ENCODE assay signal across 9 cellular contexts in genomic region chr14:103091041-103091882, GRCh38. TPM values are rescaled to one million over a fixed set of nuclear protein-coding genes. Genes with fewer than 3 reads are reported as not detected.
DNase-seq lines count a peak whose midpoint lies in the region; ATAC-seq and TF ChIP-seq lines count a peak whose summit lies in the region.
"Had no signal": no experiment of that assay in that cellular context is flagged by ENCODE, and none has a peak within 500 bp of the region (broad histone marks: within the 10 kb centered on the region; RNA-seq: fewer than 3 reads in every experiment).

No MANE protein-coding gene starts in this region.

- H3K9me2 ChIP-seq in OCI-LY1 (ENCODE audit: low read depth, low read length): no peaks in the 10 kb centered on the region

- H3K9me3 ChIP-seq in H9 (ENCODE audit: control insufficient read depth, low read depth, low read length) (no peaks in the 10 kb centered on the region), OCI-LY1 (ENCODE audit: low read length) (no peaks in the 10 kb centered on the region)

- no peak overlapping the region for H3K4ac ChIP-seq in H9 (ENCODE audit: low read depth, low read length)

- peak overlapping the region; percentile 12; the same call in 1 of the 2 replicates for H3K14ac ChIP-seq in H9 (ENCODE audit: insufficient read depth, low read length)

- H3K27ac ChIP-seq in H9 (ENCODE audit: insufficient read length, low read depth, low read length) (no peak overlapping the region), OCI-LY1 (ENCODE audit: low read depth, low read length, poor library complexity, severe bottlenecking) (no peak overlapping the region)

- H3K9me3 Mint-ChIP-seq in H9: no peaks in the 10 kb centered on the region
- H3K9me3 Mint-ChIP-seq in activated T-helper 2 cell treated with anti-CD3 and anti-CD28 coated beads, Interferon-gamma antibody, Interleukin-2, Interleukin-4, amounts not matched to agents 10 μg/mL and 5 μg/mL and 100 μg/mL, durations not matched to agents 14 hours and 24 hours and 36 hours: no peaks in the 10 kb centered on the region

- intact Hi-C loops in activated T-helper 2 cell treated with anti-CD3 and anti-CD28 coated beads, Interferon-gamma antibody, Interleukin-2, Interleukin-4, amounts not matched to agents 10 μg/mL and 5 μg/mL and 100 μg/mL, durations not matched to agents 14 hours and 24 hours and 36 hours (cut with micrococcal nuclease): loop anchor here (1.0 kb wide), 1 partner anchor 13 kb away; no protein-coding TSS in a partner anchor
- intact Hi-C loops in Right ventricle myocardium superior (cut with DNase I): no loop called here

- no peak overlapping the region for H4K5ac ChIP-seq in H9 (ENCODE audit: insufficient read length, low read depth, low read length)

- ATAC-seq in Right ventricle myocardium superior (ENCODE audit: poor library complexity): peak; percentile 79

- no CpG with 5 or more reads among the region's 69 CpGs for WGBS in H9 (ENCODE audit: extremely low coverage, insufficient read length, low lambda C conversion rate)

- peaks cover 9 to 25% of the 10 kb centered on the region in 2 experiments for H3K4me1 Mint-ChIP-seq in H9
- peaks cover 4% of the 10 kb centered on the region for H3K4me1 Mint-ChIP-seq in activated T-helper 2 cell treated with anti-CD3 and anti-CD28 coated beads, Interferon-gamma antibody, Interleukin-2, Interleukin-4, amounts not matched to agents 10 μg/mL and 5 μg/mL and 100 μg/mL, durations not matched to agents 14 hours and 24 hours and 36 hours (ENCODE audit: low read depth)

- H3K23me2 ChIP-seq in H9 (ENCODE audit: insufficient read length, low read depth, low read length, poor library complexity, severe bottlenecking): peaks cover 4% of the 10 kb centered on the region

- H4K20me1 ChIP-seq in H9 (ENCODE audit: control insufficient read depth, insufficient read depth, insufficient read length) (no peaks in the 10 kb centered on the region), OCI-LY1 (ENCODE audit: insufficient read depth, low read length) (no peaks in the 10 kb centered on the region)

- H3K36me3 ChIP-seq in OCI-LY1 (ENCODE audit: insufficient read depth, low read length): no peaks in the 10 kb centered on the region

- DNase-seq in D341Med (ENCODE audit: low spot score) (peak; percentile 91), H9 (peak; percentile 75), Right ventricle myocardium superior (peak; percentile 78), skeletal muscle cell (ENCODE audit: low read depth) (no peak), NCI-H446 (lab: John Stamatoyannopoulos, UW) (no peak), NCI-H187 (lab: John Stamatoyannopoulos, UW) (no peak)
- DNase-seq in activated T-helper 2 cell treated with anti-CD3 and anti-CD28 coated beads, Interferon-gamma antibody, Interleukin-2, Interleukin-4, amounts not matched to agents 10 μg/mL and 5 μg/mL and 100 μg/mL, durations not matched to agents 14 hours and 24 hours and 36 hours (ENCODE audit: low spot score): peak; percentile 62

- no peaks in the 10 kb centered on the region for H3F3A ChIP-seq in OCI-LY1 (ENCODE audit: insufficient read depth, low read length)

- H3K9ac ChIP-seq in H9 (ENCODE audit: extremely low read depth, insufficient read length, low read length) (no peak overlapping the region), OCI-LY1 (ENCODE audit: low read length) (peak overlapping the region; percentile 40; the same call in 1 of the 2 replicates)

- H3K23ac ChIP-seq in H9 (ENCODE audit: insufficient read length, low read depth, low read length): no peak overlapping the region

- no peak overlapping the region for H3K18ac ChIP-seq in H9 (ENCODE audit: insufficient read length, low read depth, low read length)

- H3K56ac ChIP-seq in H9 (ENCODE audit: insufficient read length, low read depth, low read length): no peak overlapping the region

- H2BK20ac ChIP-seq in H9 (ENCODE audit: low read depth, low read length, poor library complexity, severe bottlenecking): no peak overlapping the region

- H3K4me2 ChIP-seq in H9 (ENCODE audit: insufficient read depth, insufficient read length, low read length) (peak overlapping the region; percentile 45), OCI-LY1 (ENCODE audit: low read length) (peak overlapping the region; percentile 77)

- no peak overlapping the region for H4K8ac ChIP-seq in H9 (replicated peaks; ENCODE audit: insufficient read length, low read depth, low read length)

- H3K36me3 Mint-ChIP-seq in H9 (ENCODE audit: insufficient read depth in 1 of 3, low read depth in 3 of 3): no peaks in the 10 kb centered on the region
- H3K36me3 Mint-ChIP-seq in activated T-helper 2 cell treated with anti-CD3 and anti-CD28 coated beads, Interferon-gamma antibody, Interleukin-2, Interleukin-4, amounts not matched to agents 10 μg/mL and 5 μg/mL and 100 μg/mL, durations not matched to agents 14 hours and 24 hours and 36 hours (ENCODE audit: low read depth): no peaks in the 10 kb centered on the region

- no peak overlapping the region for H2AK5ac ChIP-seq in H9 (ENCODE audit: insufficient read length, low read length)

- no peak overlapping the region for H2BK15ac ChIP-seq in H9 (ENCODE audit: low read depth, low read length)

- no peak overlapping the region for H2BK5ac ChIP-seq in H9 (ENCODE audit: insufficient read length, low read length)

- no peaks in the 10 kb centered on the region for H3K79me1 ChIP-seq in H9 (ENCODE audit: insufficient read depth, low read depth, low read length, poor library complexity, severe bottlenecking)

- H3K4me1 ChIP-seq in H9 (ENCODE audit: insufficient read depth, low read length): no peaks in the 10 kb centered on the region; the same call in 1 of the 2 replicates
- H3K4me1 ChIP-seq in OCI-LY1 (ENCODE audit: insufficient read depth, low read length, severe bottlenecking): peaks cover 10% of the 10 kb centered on the region

- no peak overlapping the region for H2BK12ac ChIP-seq in H9 (ENCODE audit: insufficient read length, low read depth, low read length)

- H2BK120ac ChIP-seq in H9 (ENCODE audit: low read depth, low read length, poor library complexity, severe bottlenecking): no peak overlapping the region

- H3K27me3 Mint-ChIP-seq in H9 (ENCODE audit: low read depth): peaks cover 8% of the 10 kb centered on the region
- no peaks in the 10 kb centered on the region for H3K27me3 Mint-ChIP-seq in activated T-helper 2 cell treated with anti-CD3 and anti-CD28 coated beads, Interferon-gamma antibody, Interleukin-2, Interleukin-4, amounts not matched to agents 10 μg/mL and 5 μg/mL and 100 μg/mL, durations not matched to agents 14 hours and 24 hours and 36 hours (ENCODE audit: low read depth)

- no peak overlapping the region for H4K91ac ChIP-seq in H9 (ENCODE audit: insufficient read length, low read depth, low read length)

- H3K4me3 ChIP-seq in OCI-LY1 (ENCODE audit: low read depth, low read length, poor library complexity, severe bottlenecking): peak overlapping the region; percentile 54
- H3K4me3 ChIP-seq in skeletal muscle cell (ENCODE audit: low read depth, low read length): peak overlapping the region; percentile 36

- H3T11ph ChIP-seq in H9 (ENCODE audit: low read length): no peak overlapping the region

- peak; percentile 60; the same call in 2 of the 3 replicates for TF ChIP-seq CTCF in H9 (conservative IDR thresholded peaks at IDR 0.05)
- TF ChIP-seq CTCF in OCI-LY1 (IDR thresholded peaks at IDR 0.05; ENCODE audit: low read length): peak; percentile 60

- H3K4me3 Mint-ChIP-seq in H9: peak overlapping the region; percentile 56 to 73
- H3K4me3 Mint-ChIP-seq in activated T-helper 2 cell treated with anti-CD3 and anti-CD28 coated beads, Interferon-gamma antibody, Interleukin-2, Interleukin-4, amounts not matched to agents 10 μg/mL and 5 μg/mL and 100 μg/mL, durations not matched to agents 14 hours and 24 hours and 36 hours (ENCODE audit: low read depth): peak overlapping the region; percentile 30

- no peak overlapping the region; a peak in 1 of 7 replicates for H3K27ac Mint-ChIP-seq in H9
- no peak overlapping the region for H3K27ac Mint-ChIP-seq in activated T-helper 2 cell treated with anti-CD3 and anti-CD28 coated beads, Interferon-gamma antibody, Interleukin-2, Interleukin-4, amounts not matched to agents 10 μg/mL and 5 μg/mL and 100 μg/mL, durations not matched to agents 14 hours and 24 hours and 36 hours

- no peak overlapping the region for H2AFZ ChIP-seq in H9 (ENCODE audit: low read length)
- H2AFZ ChIP-seq in OCI-LY1 (ENCODE audit: low read length): no peak overlapping the region

- H3K79me2 ChIP-seq in H9 (ENCODE audit: insufficient read depth, low read length): no peaks in the 10 kb centered on the region
- H3K79me2 ChIP-seq in OCI-LY1 (ENCODE audit: insufficient read depth, low read length): no peaks in the 10 kb centered on the region

- H3K27me3 ChIP-seq in H9 (ENCODE audit: insufficient read depth, low read length): no peaks in the 10 kb centered on the region; the same call in 1 of the 2 replicates
- peaks cover 6% of the 10 kb centered on the region; the same call in 1 of the 2 replicates for H3K27me3 ChIP-seq in OCI-LY1 (ENCODE audit: insufficient read depth, low read length)

RNA-seq across cellular contexts. Expression of gene EXOC3L4, which starts 3.3 kb away (rescaled TPM):
- total RNA-seq in H9 (2021) (0.39 and 0.42 TPM in 2 replicates), Right ventricle myocardium superior (0.38 TPM)
- not detected in 2 replicates for total RNA-seq in activated T-helper 2 cell treated with anti-CD3 and anti-CD28 coated beads, Interferon-gamma antibody, Interleukin-2, Interleukin-4, amounts not matched to agents 10 μg/mL and 5 μg/mL and 100 μg/mL, durations not matched to agents 14 hours and 24 hours and 36 hours
- total RNA-seq: T-helper 1 cell treated with Interleukin-12 subunit alpha and Interleukin-12 subunit beta and Interleukin-4 antibody, amounts not matched to agents 30 ng/mL and 1 ng/mL, for 36 hours had no signal

RNA-seq across cellular contexts. Expression of gene LBHD2, which starts 7.3 kb away (rescaled TPM):
- total RNA-seq in H9 (2021): not detected in 2 replicates
- not detected in 2 replicates for total RNA-seq in activated T-helper 2 cell treated with anti-CD3 and anti-CD28 coated beads, Interferon-gamma antibody, Interleukin-2, Interleukin-4, amounts not matched to agents 10 μg/mL and 5 μg/mL and 100 μg/mL, durations not matched to agents 14 hours and 24 hours and 36 hours
- not detected for total RNA-seq in Right ventricle myocardium superior
- total RNA-seq: T-helper 1 cell treated with Interleukin-12 subunit alpha and Interleukin-12 subunit beta and Interleukin-4 antibody, amounts not matched to agents 30 ng/mL and 1 ng/mL, for 36 hours had no signal

RNA-seq across cellular contexts. Expression of gene TNFAIP2, which starts 32.0 kb away (rescaled TPM):
- total RNA-seq in H9 (2021) (29.3 and 29.7 TPM in 2 replicates), Right ventricle myocardium superior (46.7 TPM)
- 0.64 and 1.0 TPM in 2 replicates for total RNA-seq in activated T-helper 2 cell treated with anti-CD3 and anti-CD28 coated beads, Interferon-gamma antibody, Interleukin-2, Interleukin-4, amounts not matched to agents 10 μg/mL and 5 μg/mL and 100 μg/mL, durations not matched to agents 14 hours and 24 hours and 36 hours

RNA-seq across cellular contexts. Expression of gene CDC42BPB, which starts 33.9 kb away (rescaled TPM):
- total RNA-seq in H9 (2021) (97.3 and 103 TPM in 2 replicates), Right ventricle myocardium superior (64.6 TPM)
- 2.3 and 3.5 TPM in 2 replicates for total RNA-seq in activated T-helper 2 cell treated with anti-CD3 and anti-CD28 coated beads, Interferon-gamma antibody, Interleukin-2, Interleukin-4, amounts not matched to agents 10 μg/mL and 5 μg/mL and 100 μg/mL, durations not matched to agents 14 hours and 24 hours and 36 hours

Comparison
In these comparisons a context has a peak if more than half of its experiments do, and no peak if none do; other contexts are left out.
1. DNase-seq: peak in D341Med (single experiment), H9 (single experiment), activated T-helper 2 cell treated with anti-CD3 and anti-CD28 coated beads, Interferon-gamma antibody, Interleukin-2, Interleukin-4, amounts not matched to agents 10 μg/mL and 5 μg/mL and 100 μg/mL, durations not matched to agents 14 hours and 24 hours and 36 hours (single experiment) and Right ventricle myocardium superior (single experiment); none in skeletal muscle cell (single experiment), NCI-H446 (0 of 2) and NCI-H187 (0 of 2).
2. RNA of gene TNFAIP2, which starts 32.0 kb away (total RNA-seq): 46.7 TPM in Right ventricle myocardium superior (single experiment) and 29.3 to 29.7 TPM in H9; 0.64 to 1.0 TPM in activated T-helper 2 cell treated with anti-CD3 and anti-CD28 coated beads, Interferon-gamma antibody, Interleukin-2, Interleukin-4, amounts not matched to agents 10 μg/mL and 5 μg/mL and 100 μg/mL, durations not matched to agents 14 hours and 24 hours and 36 hours; every median in the first group is over 10 times any median in the second.